19 cellular contexts compared by ENCODE assay signal in the genomic region with DNA sequence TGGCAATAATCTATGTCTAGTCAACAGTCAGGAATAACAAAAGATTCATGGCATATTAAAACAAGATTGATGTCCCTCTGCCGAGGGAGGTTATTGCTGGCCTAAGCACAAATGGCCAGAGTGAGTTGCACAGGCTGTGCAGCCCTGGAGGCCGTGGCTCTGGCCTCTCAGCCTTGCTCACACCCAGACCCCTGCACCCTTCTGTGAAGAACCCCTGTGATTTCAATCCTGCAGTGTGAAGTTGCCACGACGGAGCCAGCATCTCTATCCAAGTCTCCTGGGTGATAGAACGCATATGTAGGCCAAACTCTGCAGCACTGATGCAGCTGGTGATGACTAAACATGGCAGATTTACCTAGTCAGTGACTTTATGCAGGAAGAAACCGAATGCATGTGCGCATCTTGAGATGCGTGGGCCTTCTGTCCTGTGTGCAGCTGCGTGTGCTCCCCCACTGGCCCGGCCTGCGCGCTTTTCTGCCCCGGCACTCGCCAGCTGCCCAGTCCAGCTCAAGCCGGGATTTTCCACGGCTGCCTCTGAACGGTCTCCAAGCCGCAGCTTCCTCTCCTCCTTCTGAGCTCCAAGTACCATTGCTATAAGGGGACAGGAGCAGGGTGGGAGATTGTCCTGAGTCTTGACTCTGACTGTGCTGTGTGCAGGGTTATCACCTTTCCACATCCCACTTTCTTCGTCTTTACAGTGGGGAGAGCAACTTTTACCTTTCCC.
A peak's percentile ranks its signal among the peaks of the same experiment; 100 is the strongest.
DNase-seq lines count a peak whose midpoint lies in the region; ATAC-seq and TF ChIP-seq lines count a peak whose summit lies in the region.
"Had no signal": no experiment of that assay in that cellular context is flagged by ENCODE, and none has a peak within 500 bp of the region (broad histone marks: within the 10 kb centered on the region; RNA-seq: fewer than 3 reads in every experiment).

No MANE protein-coding gene starts in this region.

- TF ChIP-seq POLR2A in prostate gland (IDR thresholded peaks at IDR 0.05) (no peak), vagina (IDR thresholded peaks at IDR 0.05) (no peak)

- H3K4me1 ChIP-seq in right atrium auricular region (no peaks in the 10 kb centered on the region), right cardiac atrium (ENCODE audit: control insufficient read depth, insufficient read depth, low read length) (no peaks in the 10 kb centered on the region), prostate gland (replicated peaks) (no peaks in the 10 kb centered on the region), vagina (peaks cover 24% of the 10 kb centered on the region)
- H3K4me1 ChIP-seq: thyroid gland had no signal

- H3K27ac Mint-ChIP-seq in T-helper 2 cell treated with Interferon-gamma antibody and Interleukin-4, amounts not matched to agents 5 μg/mL and 100 μg/mL, for 36 hours, result no peak overlapping the region
- H3K27ac Mint-ChIP-seq: activated naive CD4-positive, alpha-beta T cell treated with anti-CD3 and anti-CD28 coated beads for 36 hours; CD14-positive monocyte; dendritic cell treated with granulocyte-macrophage colony-stimulating factor and Interleukin-4, amounts not matched to agents 40 ng/mL and 50 ng/mL, for 4 days had no signal

- H3K36me3 ChIP-seq in right atrium auricular region, result no peaks in the 10 kb centered on the region
- no peaks in the 10 kb centered on the region for H3K36me3 ChIP-seq in prostate gland
- no peaks in the 10 kb centered on the region for H3K36me3 ChIP-seq in vagina
- H3K36me3 ChIP-seq: HAP-1, thyroid gland had no signal

- H3K36me3 Mint-ChIP-seq in T-helper 2 cell treated with Interferon-gamma antibody and Interleukin-4, amounts not matched to agents 5 μg/mL and 100 μg/mL, for 36 hours (ENCODE audit: low read depth), result no peaks in the 10 kb centered on the region
- H3K36me3 Mint-ChIP-seq: CD14-positive monocyte had no signal

- peaks cover 4% of the 10 kb centered on the region for H3K27me3 Mint-ChIP-seq in T-helper 2 cell treated with Interferon-gamma antibody and Interleukin-4, amounts not matched to agents 5 μg/mL and 100 μg/mL, for 36 hours (ENCODE audit: low read depth)

- H3K27me3 ChIP-seq in right atrium auricular region, result no peaks in the 10 kb centered on the region
- H3K27me3 ChIP-seq in right cardiac atrium (ENCODE audit: control insufficient read depth, insufficient read depth), result no peaks in the 10 kb centered on the region
- H3K27me3 ChIP-seq in prostate gland (replicated peaks; ENCODE audit: insufficient read depth), result no peaks in the 10 kb centered on the region
- H3K27me3 ChIP-seq in vagina, result no peaks in the 10 kb centered on the region
- H3K27me3 ChIP-seq: thyroid gland had no signal

- H3K4me3 ChIP-seq in right atrium auricular region (no peak overlapping the region), right cardiac atrium (ENCODE audit: low read length) (no peak overlapping the region), prostate gland (no peak overlapping the region), vagina (no peak overlapping the region)
- H3K4me3 ChIP-seq: HAP-1, thyroid gland had no signal

- no peaks in the 10 kb centered on the region for H3K4me1 Mint-ChIP-seq in T-helper 2 cell treated with Interferon-gamma antibody and Interleukin-4, amounts not matched to agents 5 μg/mL and 100 μg/mL, for 36 hours (ENCODE audit: low read depth)
- H3K4me1 Mint-ChIP-seq: CD14-positive monocyte had no signal

- H3K9me3 ChIP-seq in right atrium auricular region (no peaks in the 10 kb centered on the region), right cardiac atrium (ENCODE audit: control insufficient read depth, low read length) (no peaks in the 10 kb centered on the region), prostate gland (no peaks in the 10 kb centered on the region), vagina (no peaks in the 10 kb centered on the region)
- H3K9me3 ChIP-seq: HAP-1, thyroid gland had no signal

- no peaks in the 10 kb centered on the region for H3K9me3 Mint-ChIP-seq in T-helper 2 cell treated with Interferon-gamma antibody and Interleukin-4, amounts not matched to agents 5 μg/mL and 100 μg/mL, for 36 hours
- H3K9me3 Mint-ChIP-seq: activated naive CD4-positive, alpha-beta T cell treated with anti-CD3 and anti-CD28 coated beads for 36 hours; CD14-positive monocyte; dendritic cell treated with granulocyte-macrophage colony-stimulating factor and Interleukin-4, amounts not matched to agents 40 ng/mL and 50 ng/mL, for 4 days had no signal

- no peak for TF ChIP-seq CTCF in right atrium auricular region (IDR thresholded peaks at IDR 0.05)
- TF ChIP-seq CTCF in prostate gland (IDR thresholded peaks at IDR 0.05), result no peak
- TF ChIP-seq CTCF in vagina (IDR thresholded peaks at IDR 0.05), result no peak

- ATAC-seq in Right ventricle myocardium inferior, result peak; percentile 48
- ATAC-seq in right cardiac atrium, result peak; percentile 20 to 45
- ATAC-seq in GM21423 (IDR thresholded peaks at IDR 0.05; ENCODE audit: unreplicated experiment), result no peak

- intact Hi-C loops in Right ventricle myocardium inferior (cut with DNase I) (loop anchor here (10.0 kb wide), 1 partner anchor 1584 kb away; no protein-coding TSS in a partner anchor), right cardiac atrium (cut with DNase I) (loop anchor here in 1 of 4 donors (10.0 kb wide), 1 partner anchor 574 kb away; no protein-coding TSS in a partner anchor), prostate gland (cut with DNase I) (loop anchor here (5.0 to 10.0 kb wide), 2 partner anchors 33 to 704 kb away; no protein-coding TSS in a partner anchor), vagina (cut with DNase I) (no loop called here)

- DNase-seq in Right ventricle myocardium inferior (ENCODE audit: missing footprints), result no peak
- DNase-seq in right atrium auricular region (ENCODE audit: low spot score), result no peak
- DNase-seq in right cardiac atrium, result peak in 1 of 3 donors; percentile 52
- no peak for DNase-seq in prostate gland (ENCODE audit: low spot score)
- no peak for DNase-seq in vagina (ENCODE audit: extremely low spot score in 2 of 2)
- DNase-seq in T-helper 2 cell treated with Interferon-gamma antibody and Interleukin-4, amounts not matched to agents 5 μg/mL and 100 μg/mL, for 36 hours (ENCODE audit: low spot score), result no peak
- DNase-seq in NCI-H748 treated with DMSO at 0.1 percent for 48 hours (lab: John Stamatoyannopoulos, UW), result no peak
- DNase-seq: activated CD4-positive, alpha-beta T cell treated with anti-CD3 and anti-CD28 coated beads for 48 hours; activated naive CD4-positive, alpha-beta T cell treated with anti-CD3 and anti-CD28 coated beads for 36 hours; kidney glomerular epithelial cell; NCI-H2029; NCI-H510A treated with DMSO at 0.1 percent for 48 hours; stimulated activated CD4-positive, alpha-beta T cell treated with anti-CD3 and anti-CD28 coated beads, Interleukin-2, amount 100 ng/mL, for 48 hours; thyroid gland had no signal

- H3K27ac ChIP-seq in right atrium auricular region (no peak overlapping the region), right cardiac atrium (ENCODE audit: low read length) (no peak overlapping the region), prostate gland (peak overlapping the region; percentile 12 to 30), vagina (peak overlapping the region; percentile 82)
- H3K27ac ChIP-seq: 22Rv1, thyroid gland had no signal

- no peak overlapping the region for H3K4me3 Mint-ChIP-seq in T-helper 2 cell treated with Interferon-gamma antibody and Interleukin-4, amounts not matched to agents 5 μg/mL and 100 μg/mL, for 36 hours
- H3K4me3 Mint-ChIP-seq: activated naive CD4-positive, alpha-beta T cell treated with anti-CD3 and anti-CD28 coated beads for 36 hours; CD14-positive monocyte; dendritic cell treated with granulocyte-macrophage colony-stimulating factor and Interleukin-4, amounts not matched to agents 40 ng/mL and 50 ng/mL, for 4 days had no signal

- 64% methylated on average over 19 of the region's 19 CpGs for WGBS in right cardiac atrium
- WGBS in prostate gland, result 57% methylated on average over 19 of the region's 19 CpGs

Comparison
In these comparisons a context has a peak if more than half of its experiments do, and no peak if none do; other contexts are left out.
1. H3K27ac ChIP-seq: peak in prostate gland (2 of 2) and vagina (single experiment); none in right atrium auricular region (0 of 2) and right cardiac atrium (single experiment).